Comparison of ENCODE assay signal across 17 cellular contexts in the genomic region with DNA sequence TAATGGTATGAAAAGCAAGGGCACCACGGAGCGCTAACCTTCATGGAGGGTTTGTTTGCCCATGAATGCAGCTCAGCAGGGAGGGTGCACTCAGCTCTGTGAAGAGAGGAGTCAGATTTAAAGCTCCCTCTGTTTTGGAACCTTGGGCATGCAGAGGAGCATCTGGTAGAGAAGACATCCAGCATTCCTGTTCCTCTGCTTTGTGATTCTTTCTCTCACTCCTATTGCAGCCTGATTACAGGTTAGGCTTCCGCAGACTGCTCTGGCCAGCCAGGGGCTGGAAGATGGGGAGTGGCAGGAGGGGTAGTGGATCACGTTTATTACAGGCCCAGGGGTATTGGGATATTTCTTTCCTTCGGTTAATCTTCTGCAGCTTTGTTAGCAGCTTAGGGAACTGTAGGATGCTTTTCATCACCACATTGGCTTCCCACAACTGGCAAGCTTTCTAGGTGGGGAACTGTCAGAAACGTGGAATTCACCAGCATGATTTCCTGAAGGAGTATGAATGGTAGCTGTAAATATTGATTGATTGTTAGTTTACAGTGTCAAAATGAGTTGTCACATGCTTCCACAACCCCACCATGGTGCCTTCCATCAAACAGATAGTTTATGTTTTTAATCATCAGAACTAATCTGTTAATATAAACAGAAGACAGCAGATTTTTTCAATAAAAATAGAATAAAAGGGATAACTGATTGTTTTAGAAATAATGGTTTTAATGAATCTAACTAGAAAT.
"Had no signal": no experiment of that assay in that cellular context is flagged by ENCODE, and none has a peak within 500 bp of the region (broad histone marks: within the 10 kb centered on the region; RNA-seq: fewer than 3 reads in every experiment).

No MANE protein-coding gene starts in this region.

- H3K4me3 ChIP-seq: body of pancreas, colonic mucosa, esophagus muscularis mucosa, left ventricle myocardium inferior, mucosa of descending colon, tibial artery had no signal

- ATAC-seq: body of pancreas; mucosa of descending colon; naive thymus-derived CD4-positive, alpha-beta T cell; stimulated activated naive B cell treated with anti-CD40 and anti-IgM and Interleukin-4, amounts not matched to agents 10 μg/mL and 1 μg/mL and 100 μg/mL, for 72 hours had no signal

- H3K36me3 ChIP-seq: colonic mucosa, esophagus muscularis mucosa, left ventricle myocardium inferior, tibial artery had no signal

- H3K27ac ChIP-seq: body of pancreas, colonic mucosa, esophagus muscularis mucosa, left ventricle myocardium inferior, tibial artery had no signal

- DNase-seq: activated CD4-positive, alpha-beta T cell treated with anti-CD3 and anti-CD28 coated beads, Interleukin-2, amount 10 ng/mL, durations not matched to agents 24 days and 14 days; activated CD4-positive, CD25-positive, alpha-beta regulatory T cell; activated CD8-positive, alpha-beta memory T cell treated with anti-CD3 and anti-CD28 coated beads, Interleukin-2, amount 50 U/mL, for 48 hours; activated naive CD8-positive, alpha-beta T cell treated with anti-CD3 and anti-CD28 coated beads for 36 hours; amygdala; body of pancreas; caudate nucleus; colonic mucosa; hypothalamus; left ventricle myocardium inferior; mucosa of descending colon; naive thymus-derived CD4-positive, alpha-beta T cell; stimulated activated CD4-positive, alpha-beta T cell treated with anti-CD3 and anti-CD28 coated beads, Interleukin-15, amount 100 ng/mL, for 24 hours; stimulated activated CD4-positive, alpha-beta T cell treated with anti-CD3 and anti-CD28 coated beads, Interleukin-4, amount 100 ng/mL, for 1 hour; stimulated activated naive B cell treated with anti-CD40 and anti-IgM and Interleukin-4, amounts not matched to agents 10 μg/mL and 1 μg/mL and 100 μg/mL, for 72 hours; tibial artery had no signal

- H3K27me3 ChIP-seq: body of pancreas, colonic mucosa, esophagus muscularis mucosa, tibial artery had no signal

- H3K9me3 ChIP-seq: body of pancreas, colonic mucosa had no signal
